Comparison of ENCODE assay signal across 8 cellular contexts in the genomic region with DNA sequence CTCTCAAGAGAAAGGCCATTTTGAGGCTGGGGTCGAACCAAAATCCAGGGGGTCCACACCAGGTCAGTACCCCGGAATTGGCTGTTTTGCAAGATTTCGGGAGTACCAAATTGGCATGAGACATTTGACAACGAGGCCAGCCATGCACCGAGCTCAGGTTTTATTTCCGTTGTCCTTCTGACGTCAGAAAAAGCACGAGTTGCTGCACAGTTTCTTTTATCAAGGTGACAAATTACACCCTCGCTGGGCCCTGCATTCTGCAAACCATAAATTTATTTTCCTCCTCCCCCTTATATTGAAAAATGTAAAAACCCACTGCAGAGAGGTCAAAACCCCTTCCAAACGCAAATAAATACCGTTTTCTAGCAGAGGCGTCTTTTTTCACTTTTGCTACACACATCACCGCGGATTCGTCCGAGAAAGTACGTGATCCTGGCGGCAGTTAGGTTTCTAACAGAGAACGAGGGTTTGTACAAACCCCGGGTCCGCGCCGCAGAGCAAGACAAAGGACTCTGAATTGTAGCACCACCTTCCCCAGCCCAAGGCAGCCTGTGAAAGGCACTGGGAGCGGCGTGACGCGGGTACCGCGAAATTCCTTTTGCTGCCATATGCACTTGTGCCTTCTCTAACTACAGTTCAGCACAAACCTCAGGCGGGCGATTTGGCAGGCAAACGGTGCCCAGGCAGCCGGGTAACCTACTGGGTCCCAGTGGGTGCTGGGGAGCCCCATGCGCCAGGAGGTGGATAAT. TPM values are rescaled to one million over a fixed set of nuclear protein-coding genes. Genes with fewer than 3 reads are reported as not detected.
DNase-seq lines count a peak whose midpoint lies in the region; ATAC-seq and TF ChIP-seq lines count a peak whose summit lies in the region.

No MANE protein-coding gene starts in this region.

- no peaks in the 10 kb centered on the region for H3K9me3 Mint-ChIP-seq in activated naive CD8-positive, alpha-beta T cell treated with anti-CD3 and anti-CD28 coated beads, Interleukin-2, amount 10 ng/mL, durations not matched to agents 7 days and 5 days

- H3K4me1 ChIP-seq in upper lobe of right lung, result peaks cover 16% of the 10 kb centered on the region

- no peak overlapping the region for H3K27ac Mint-ChIP-seq in activated naive CD8-positive, alpha-beta T cell treated with anti-CD3 and anti-CD28 coated beads, Interleukin-2, amount 10 ng/mL, durations not matched to agents 7 days and 5 days

- no peaks in the 10 kb centered on the region for H3K9me3 ChIP-seq in upper lobe of right lung

- peaks cover 17% of the 10 kb centered on the region for H3K27me3 ChIP-seq in upper lobe of right lung

- H3K27ac ChIP-seq in upper lobe of right lung, result peak overlapping the region; percentile 89

- H3K27me3 Mint-ChIP-seq in activated naive CD8-positive, alpha-beta T cell treated with anti-CD3 and anti-CD28 coated beads, Interleukin-2, amount 10 ng/mL, durations not matched to agents 7 days and 5 days, result no peaks in the 10 kb centered on the region

- POLR2A ChIA-PET in HEK293T (lab: Yijun Ruan, JAX), result interaction anchor here (1.1 kb wide), 1 partner anchor 11 kb away, joined by 3 read pairs; no protein-coding TSS in a partner anchor
- POLR2A ChIA-PET in activated naive CD8-positive, alpha-beta T cell treated with anti-CD3 and anti-CD28 coated beads, Interleukin-2, amount 10 ng/mL, durations not matched to agents 7 days and 5 days (lab: Charles Lee), result interaction anchor here (0.7 to 5.2 kb wide), 11 partner anchors 11 to 276 kb away, joined by 3 to 78 read pairs (median 4); a partner anchor contains a TSS

- no peaks in the 10 kb centered on the region for H3K36me3 ChIP-seq in upper lobe of right lung

- H3K4me3 ChIP-seq in upper lobe of right lung, result peak overlapping the region; percentile 67

- peak; percentile 67 for DNase-seq in AG20443 (ENCODE audit: low spot score)
- peak; percentile 27 for DNase-seq in HEK293T (ENCODE audit: extremely low spot score)
- DNase-seq in SHP77 (lab: John Stamatoyannopoulos, UW), result peak; percentile 5 to 58
- DNase-seq in activated naive CD8-positive, alpha-beta T cell treated with anti-CD3 and anti-CD28 coated beads, Interleukin-2, amount 10 ng/mL, durations not matched to agents 7 days and 5 days, result peak; percentile 58
- DNase-seq in left cardiac atrium, result peak; percentile 55
- peak; percentile 86 for DNase-seq in posterior vena cava (ENCODE audit: low spot score)
- peak; percentile 79 for DNase-seq in upper lobe of right lung
- no peak for DNase-seq in T1000 (lab: John Stamatoyannopoulos, UW)

- no peak for TF ChIP-seq CTCF in upper lobe of right lung (IDR thresholded peaks at IDR 0.05)

- peaks cover 13% of the 10 kb centered on the region for H3K36me3 Mint-ChIP-seq in activated naive CD8-positive, alpha-beta T cell treated with anti-CD3 and anti-CD28 coated beads, Interleukin-2, amount 10 ng/mL, durations not matched to agents 7 days and 5 days

- no peak overlapping the region for H3K4me3 Mint-ChIP-seq in activated naive CD8-positive, alpha-beta T cell treated with anti-CD3 and anti-CD28 coated beads, Interleukin-2, amount 10 ng/mL, durations not matched to agents 7 days and 5 days

- peaks cover 25% of the 10 kb centered on the region for H3K4me1 Mint-ChIP-seq in activated naive CD8-positive, alpha-beta T cell treated with anti-CD3 and anti-CD28 coated beads, Interleukin-2, amount 10 ng/mL, durations not matched to agents 7 days and 5 days

- ATAC-seq in activated naive CD8-positive, alpha-beta T cell treated with anti-CD3 and anti-CD28 coated beads, Interleukin-2, amount 10 ng/mL, durations not matched to agents 7 days and 5 days (ENCODE audit: low read depth), result peak; percentile 13
- ATAC-seq in left cardiac atrium (peak; percentile 48 to 50), upper lobe of right lung (peak; percentile 19)

- intact Hi-C loops in left cardiac atrium (cut with DNase I) (no loop called here), posterior vena cava (cut with DNase I) (loop anchor here in 1 of 2 donors (5.0 to 10.0 kb wide), 2 partner anchors 62 to 105 kb away; a partner anchor contains a TSS), upper lobe of right lung (cut with DNase I) (no loop called here)

- CTCF ChIA-PET in HEK293T (lab: Yijun Ruan, JAX), result no interaction called here

TF ChIP-seq in HEK293T, 16 proteins besides CTCF, POLR2A, EP300 and RAD21:
- TF ChIP-seq ELF4 (IDR thresholded peaks at IDR 0.05) (no peak), L3MBTL2 (conservative IDR thresholded peaks at IDR 0.05) (peak; percentile 32; the same call in 1 of the 2 replicates)

RNA-seq across cellular contexts. Expression of a gene that starts 1.8 kb away (rescaled TPM):
- 100 to 1,000 TPM; 194 to 207 TPM for total RNA-seq in activated naive CD8-positive, alpha-beta T cell treated with anti-CD3 and anti-CD28 coated beads, Interleukin-2, amount 10 ng/mL, durations not matched to agents 7 days and 5 days
- total RNA-seq in left cardiac atrium (100 to 1,000 TPM in 1 of 2 donors, 10 to 100 TPM in 1; 74.6 to 172 TPM), posterior vena cava (10 to 100 TPM; 74.4 to 88.0 TPM), upper lobe of right lung (58.5 TPM)
